Comparison of ENCODE assay signal across 1 cellular context in genomic region chr15:69908060-69908459, GRCh38.
TF ChIP-seq lines count a peak whose summit lies in the region.

No MANE protein-coding gene starts in this region.

TF ChIP-seq in H1, 55 proteins besides CTCF, POLR2A, EP300 and RAD21 (continued from another document):
- TF ChIP-seq SRF (IDR thresholded peaks at IDR 0.05; ENCODE audit: low read depth, low read length), result no peak
- TF ChIP-seq FOSL1 (IDR thresholded peaks at IDR 0.05; ENCODE audit: insufficient read depth, low read depth, low read length), result no peak
- TF ChIP-seq ASH2L (IDR thresholded peaks at IDR 0.05; ENCODE audit: low read length), result no peak
- TF ChIP-seq YY1 (IDR thresholded peaks at IDR 0.05; ENCODE audit: low read depth, low read length), result no peak
- TF ChIP-seq PHF8 (conservative IDR thresholded peaks at IDR 0.05; ENCODE audit: low read depth, low read length), result no peak
- no peak for TF ChIP-seq TEAD4 (IDR thresholded peaks at IDR 0.05; ENCODE audit: low read depth, low read length)
- no peak for TF ChIP-seq BCL11A (IDR thresholded peaks at IDR 0.05; ENCODE audit: low read depth in 2 of 2, low read length in 2 of 2)
- TF ChIP-seq RFX5 (IDR thresholded peaks at IDR 0.05; ENCODE audit: borderline replicate concordance, low read depth, low read length), result no peak
- TF ChIP-seq SIRT6 (IDR thresholded peaks at IDR 0.05; ENCODE audit: low read length), result no peak
